19 cellular contexts compared by ENCODE assay signal in the genomic region with DNA sequence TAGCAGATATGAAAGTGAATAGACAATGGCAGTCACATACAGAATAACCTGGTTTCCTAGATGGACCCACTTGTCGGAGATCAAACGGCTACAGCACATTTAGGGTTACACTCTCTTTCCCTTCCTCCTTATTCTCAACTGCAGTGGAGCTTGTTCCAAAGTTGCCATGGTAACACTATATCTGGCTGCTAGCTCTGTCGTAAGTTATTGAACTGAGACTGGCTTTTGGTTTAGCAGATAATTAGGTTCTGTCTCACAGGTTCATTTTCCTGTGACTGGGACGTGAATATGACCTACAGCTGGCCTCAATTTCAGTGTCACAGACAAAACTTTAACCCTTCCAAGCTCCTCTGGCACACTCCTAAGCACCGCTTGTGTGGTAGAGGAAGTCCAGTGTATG.
DNase-seq lines count a peak whose midpoint lies in the region; ATAC-seq and TF ChIP-seq lines count a peak whose summit lies in the region.
"Had no signal": no experiment of that assay in that cellular context is flagged by ENCODE, and none has a peak within 500 bp of the region (broad histone marks: within the 10 kb centered on the region; RNA-seq: fewer than 3 reads in every experiment).

No MANE protein-coding gene starts in this region.

- no peak overlapping the region for H3K9ac ChIP-seq in endodermal cell (ENCODE audit: extremely low read depth, low read length, poor library complexity, severe bottlenecking)
- H3K9ac ChIP-seq: GM23248, KMS-11 had no signal

- no peak overlapping the region for H3K4me3 ChIP-seq in endodermal cell (ENCODE audit: low read length)
- H3K4me3 ChIP-seq: GM23248, SJCRH30, uterus had no signal

- H3K27me3 Mint-ChIP-seq in endodermal cell (ENCODE audit: insufficient read depth) (no peaks in the 10 kb centered on the region), mesothelial cell of epicardium (ENCODE audit: low read depth) (no peaks in the 10 kb centered on the region)

- no peak for ATAC-seq in activated CD4-positive, CD25-positive, alpha-beta regulatory T cell treated with anti-CD3 and anti-CD28 coated beads, Interleukin-2, amount 50 U/mL, for 24 hours
- ATAC-seq in HG02885 (IDR thresholded peaks at IDR 0.05; ENCODE audit: poor library complexity, unreplicated experiment) = no peak

- no peaks in the 10 kb centered on the region for H3K4me1 ChIP-seq in endodermal cell (ENCODE audit: control insufficient read depth, insufficient read depth, low read length)
- H3K4me1 ChIP-seq: SJCRH30, uterus had no signal

- no peaks in the 10 kb centered on the region for H3K4me1 Mint-ChIP-seq in endodermal cell
- H3K4me1 Mint-ChIP-seq in mesothelial cell of epicardium = peaks cover 32% of the 10 kb centered on the region

- peak overlapping the region; percentile 64 for H3K27ac ChIP-seq in endodermal cell (ENCODE audit: low read depth, low read length)
- H3K27ac ChIP-seq: GM23248, KMS-11, SJCRH30 had no signal

- no peak for TF ChIP-seq CTCF in endodermal cell (conservative IDR thresholded peaks at IDR 0.05)
- no peak for TF ChIP-seq CTCF in mesothelial cell of epicardium (IDR thresholded peaks at IDR 0.05; ENCODE audit: unreplicated experiment)

- H3K36me3 Mint-ChIP-seq in endodermal cell (ENCODE audit: low read depth) = no peaks in the 10 kb centered on the region
- H3K36me3 Mint-ChIP-seq in mesothelial cell of epicardium = peaks cover 24% of the 10 kb centered on the region

- no peak overlapping the region for H3K27ac Mint-ChIP-seq in endodermal cell
- H3K27ac Mint-ChIP-seq in mesothelial cell of epicardium = peak overlapping the region; percentile 72

- 66 to 83% methylated on average over 3 to 5 of the region's 5 CpGs for WGBS in endodermal cell (ENCODE audit: insufficient coverage in 1 of 2, insufficient read length in 1 of 2), 2 experiments

- no peaks in the 10 kb centered on the region for H3K9me3 Mint-ChIP-seq in endodermal cell
- H3K9me3 Mint-ChIP-seq in mesothelial cell of epicardium = peaks cover 3% of the 10 kb centered on the region

- peak; percentile 5 for DNase-seq in AG08396 (ENCODE audit: low spot score)
- peak; percentile 82 for DNase-seq in NCI-H526 treated with DMSO at 0.1 percent for 48 hours (lab: John Stamatoyannopoulos, UW)
- DNase-seq in endodermal cell = no peak
- no peak for DNase-seq in mesothelial cell of epicardium (ENCODE audit: low spot score in 2 of 2, unreplicated experiment in 2 of 2)
- no peak for DNase-seq in COLO829 (ENCODE audit: low spot score)
- no peak for DNase-seq in D341Med (ENCODE audit: low spot score)
- DNase-seq: activated CD4-positive, alpha-beta T cell treated with anti-CD3 and anti-CD28 coated beads for 48 hours; activated naive CD4-positive, alpha-beta T cell treated with anti-CD3 and anti-CD28 coated beads, Interleukin-2, amount 50 U/mL, for 16 hours; effector CD8-positive, alpha-beta T cell; foreskin melanocyte; GDM1; GM23248; NCI-H1048; SJCRH30; T-helper 9 cell; uterus had no signal

- H3K4me3 Mint-ChIP-seq in endodermal cell (no peak overlapping the region), mesothelial cell of epicardium (no peak overlapping the region)

- H3K27me3 ChIP-seq in endodermal cell (ENCODE audit: control insufficient read depth, insufficient read depth, low read length, poor library complexity, severe bottlenecking) = no peaks in the 10 kb centered on the region
- H3K27me3 ChIP-seq: SJCRH30, uterus had no signal

- no peaks in the 10 kb centered on the region for H3K9me3 ChIP-seq in endodermal cell (ENCODE audit: control insufficient read depth, low read length)
- H3K9me3 ChIP-seq: SJCRH30, uterus had no signal

- no peaks in the 10 kb centered on the region for H3K36me3 ChIP-seq in endodermal cell (ENCODE audit: control insufficient read depth, insufficient read depth, low read length)
- H3K36me3 ChIP-seq: SJCRH30, uterus had no signal

Comparison
In these comparisons a context has a peak if more than half of its experiments do, and no peak if none do; other contexts are left out.
1. DNase-seq: peak in AG08396 (single experiment) and NCI-H526 treated with DMSO at 0.1 percent for 48 hours (single experiment); none in endodermal cell (single experiment), mesothelial cell of epicardium (0 of 2), COLO829 (single experiment) and D341Med (single experiment).